Comparison of ENCODE assay signal across 15 cellular contexts in the genomic region with DNA sequence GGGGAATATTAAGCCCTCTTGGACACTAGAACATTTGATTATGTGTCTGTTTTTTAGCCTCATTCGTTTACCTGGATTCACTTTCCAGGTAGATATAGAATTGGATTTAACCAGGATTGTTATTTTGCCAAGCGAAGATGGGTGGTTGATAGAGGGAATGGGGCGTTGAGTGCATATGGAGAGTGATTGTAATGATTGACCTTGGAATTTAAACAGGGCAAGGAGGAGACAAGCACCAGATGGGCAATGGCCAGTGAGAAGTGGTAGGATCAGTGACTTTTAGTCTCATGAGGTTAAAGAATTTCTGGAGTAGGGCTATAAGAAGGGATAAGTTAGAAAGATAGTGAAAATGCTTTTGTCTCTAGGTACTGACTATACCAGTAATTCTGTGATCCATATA.
DNase-seq lines count a peak whose midpoint lies in the region; ATAC-seq and TF ChIP-seq lines count a peak whose summit lies in the region.
"Had no signal": no experiment of that assay in that cellular context is flagged by ENCODE, and none has a peak within 500 bp of the region (broad histone marks: within the 10 kb centered on the region; RNA-seq: fewer than 3 reads in every experiment).

No MANE protein-coding gene starts in this region.

- H4K91ac ChIP-seq in H9 (ENCODE audit: insufficient read length, low read depth, low read length) = no peak overlapping the region

- H2BK5ac ChIP-seq in H9 (ENCODE audit: insufficient read length, low read length) = no peak overlapping the region

- H3K23me2 ChIP-seq in H9 (ENCODE audit: insufficient read length, low read depth, low read length, poor library complexity, severe bottlenecking) = no peaks in the 10 kb centered on the region

- H3K36me3 ChIP-seq in iPS-20b (ENCODE audit: insufficient read depth, low read depth, low read length) (no peaks in the 10 kb centered on the region), MG63 (no peaks in the 10 kb centered on the region)

- no peak overlapping the region for H3K14ac ChIP-seq in H9 (ENCODE audit: insufficient read depth, low read length)

- H3K4me1 Mint-ChIP-seq in H9 (peaks cover 90 to 91% of the 10 kb centered on the region in 2 experiments), WTC11 (peaks cover 88% of the 10 kb centered on the region)
- H3K4me1 Mint-ChIP-seq: B cell had no signal

- H4K8ac ChIP-seq in H9 (replicated peaks; ENCODE audit: insufficient read length, low read depth, low read length) = no peak overlapping the region

- H3K79me2 ChIP-seq in H9 (ENCODE audit: insufficient read depth, low read length) = no peaks in the 10 kb centered on the region

- no peak overlapping the region for H4K5ac ChIP-seq in H9 (ENCODE audit: insufficient read length, low read depth, low read length)

- H3T11ph ChIP-seq in H9 (ENCODE audit: low read length) = no peak overlapping the region

- H3K9me3 ChIP-seq in H9 (ENCODE audit: control insufficient read depth, low read depth, low read length) = no peaks in the 10 kb centered on the region
- H3K9me3 ChIP-seq in iPS-20b (ENCODE audit: insufficient read depth, low read depth, low read length) = no peaks in the 10 kb centered on the region
- H3K9me3 ChIP-seq in MG63 = no peaks in the 10 kb centered on the region

- H2AK5ac ChIP-seq in H9 (ENCODE audit: insufficient read length, low read length) = no peak overlapping the region

- no peaks in the 10 kb centered on the region for H3K79me1 ChIP-seq in H9 (ENCODE audit: insufficient read depth, low read depth, low read length, poor library complexity, severe bottlenecking)

- no peak overlapping the region for H2BK20ac ChIP-seq in H9 (ENCODE audit: low read depth, low read length, poor library complexity, severe bottlenecking)

- H3K4me3 ChIP-seq in iPS-20b (ENCODE audit: low read length) = peak overlapping the region; percentile 55
- no peak overlapping the region for H3K4me3 ChIP-seq in MG63

- no peaks in the 10 kb centered on the region for H4K20me1 ChIP-seq in H9 (ENCODE audit: control insufficient read depth, insufficient read depth, insufficient read length)

- TF ChIP-seq CTCF in H9 (conservative IDR thresholded peaks at IDR 0.05) (no peak), WTC11 (IDR thresholded peaks at IDR 0.05) (no peak)

- H3K9ac ChIP-seq in H9 (ENCODE audit: extremely low read depth, insufficient read length, low read length) (no peak overlapping the region), iPS-20b (ENCODE audit: low read depth, low read length) (peak overlapping the region; percentile 61)
- H3K9ac ChIP-seq: KMS-11 had no signal

- H3K27me3 Mint-ChIP-seq in H9 (ENCODE audit: low read depth) (no peaks in the 10 kb centered on the region), WTC11 (ENCODE audit: low read depth) (peaks cover 84% of the 10 kb centered on the region)
- H3K27me3 Mint-ChIP-seq: CD4-positive, alpha-beta T cell had no signal

- DNase-seq in H9 = peak; percentile 32
- no peak for DNase-seq in WTC11 (ENCODE audit: low spot score)
- DNase-seq in NOMO-1 (lab: John Stamatoyannopoulos, UW; ENCODE audit: unreplicated experiment in 2 of 2) = no peak
- no peak for DNase-seq in MG63
- no peak for DNase-seq in NCI-H510A treated with DMSO at 0.1 percent for 48 hours (lab: John Stamatoyannopoulos, UW)
- DNase-seq: C1 segment of cervical spinal cord; Calu3; CD4-positive, alpha-beta T cell; DMS 273 treated with DMSO at 0.1 percent for 48 hours had no signal

- H3K27me3 ChIP-seq in H9 (ENCODE audit: insufficient read depth, low read length) (no peaks in the 10 kb centered on the region), iPS-20b (ENCODE audit: insufficient read depth, low read length) (peaks cover 42% of the 10 kb centered on the region; the same call in 1 of the 2 replicates), MG63 (no peaks in the 10 kb centered on the region)

- no peak overlapping the region for H2BK120ac ChIP-seq in H9 (ENCODE audit: low read depth, low read length, poor library complexity, severe bottlenecking)

- H2BK12ac ChIP-seq in H9 (ENCODE audit: insufficient read length, low read depth, low read length) = no peak overlapping the region

- no peak overlapping the region for H3K4ac ChIP-seq in H9 (ENCODE audit: low read depth, low read length)

- H3K4me1 ChIP-seq in H9 (ENCODE audit: insufficient read depth, low read length) (peaks cover 19% of the 10 kb centered on the region), iPS-20b (ENCODE audit: insufficient read depth, low read length) (peaks cover 68% of the 10 kb centered on the region)

- no peak overlapping the region for H2AFZ ChIP-seq in H9 (ENCODE audit: low read length)

- H3K4me3 Mint-ChIP-seq in H9 (peak overlapping the region; percentile 48 to 62), WTC11 (peak overlapping the region; percentile 43)
- H3K4me3 Mint-ChIP-seq: B cell; CD4-positive, alpha-beta T cell had no signal

- peak; percentile 10 for ATAC-seq in WTC11
- no peak for ATAC-seq in HG03460 (IDR thresholded peaks at IDR 0.05; ENCODE audit: unreplicated experiment)
- ATAC-seq: HepG2 had no signal

- no peak overlapping the region for H3K56ac ChIP-seq in H9 (ENCODE audit: insufficient read length, low read depth, low read length)

- H3K27ac Mint-ChIP-seq in H9 = peak overlapping the region; percentile 95 to 100 (median 98)
- H3K27ac Mint-ChIP-seq in WTC11 = peak overlapping the region; percentile 95
- H3K27ac Mint-ChIP-seq: B cell; CD4-positive, alpha-beta T cell had no signal

- WGBS in H9 (ENCODE audit: extremely low coverage, insufficient read length, low lambda C conversion rate) = no CpG with 5 or more reads among the region's 3 CpGs

- POLR2A ChIA-PET in WTC11 (lab: Charles Lee) = interaction anchor here (0.6 kb wide), 1 partner anchor 193 kb away, joined by 4 read pairs; no protein-coding TSS in a partner anchor

- CTCF ChIA-PET in WTC11 (lab: Charles Lee) = interaction anchor here (1.5 kb wide), 1 partner anchor 17 kb away, joined by 5 read pairs; no protein-coding TSS in a partner anchor

- no peak overlapping the region for H3K23ac ChIP-seq in H9 (ENCODE audit: insufficient read length, low read depth, low read length)

- H3K9me3 Mint-ChIP-seq in H9 (peaks cover 6 to 9% of the 10 kb centered on the region in 2 experiments; a peak in 4 of 5 replicates), WTC11 (peaks cover 14% of the 10 kb centered on the region)
- H3K9me3 Mint-ChIP-seq: CD4-positive, alpha-beta T cell had no signal

- H2BK15ac ChIP-seq in H9 (ENCODE audit: low read depth, low read length) = no peak overlapping the region

- H3K36me3 Mint-ChIP-seq in H9 (ENCODE audit: insufficient read depth in 1 of 3, low read depth in 3 of 3) (peaks cover 5 to 14% (median 9%) of the 10 kb centered on the region in 3 experiments; a peak in 6 of 7 replicates), WTC11 (peaks cover 15% of the 10 kb centered on the region)

- peak overlapping the region; percentile 31 for H3K4me2 ChIP-seq in H9 (ENCODE audit: insufficient read depth, insufficient read length, low read length)
- H3K4me2 ChIP-seq: KMS-11 had no signal

- peak overlapping the region; percentile 82 for H3K27ac ChIP-seq in H9 (ENCODE audit: insufficient read length, low read depth, low read length)
- peak overlapping the region; percentile 11 for H3K27ac ChIP-seq in iPS-20b (ENCODE audit: low read length)
- H3K27ac ChIP-seq: HL-60, KMS-11 had no signal

- no peak overlapping the region for H3K18ac ChIP-seq in H9 (ENCODE audit: insufficient read length, low read depth, low read length)

TF ChIP-seq in WTC11, 78 proteins besides CTCF, POLR2A, EP300 and RAD21 (continues in another document):
- TF ChIP-seq ZNF317 (CRISPR knock-in tag; IDR thresholded peaks at IDR 0.05; ENCODE audit: borderline replicate concordance, low read depth) (no peak), IRF2 (CRISPR knock-in tag; IDR thresholded peaks at IDR 0.05; ENCODE audit: borderline replicate concordance, low read depth) (no peak), TEAD1 (CRISPR knock-in tag; IDR thresholded peaks at IDR 0.05) (no peak)
- TF ChIP-seq, protein P1, sequence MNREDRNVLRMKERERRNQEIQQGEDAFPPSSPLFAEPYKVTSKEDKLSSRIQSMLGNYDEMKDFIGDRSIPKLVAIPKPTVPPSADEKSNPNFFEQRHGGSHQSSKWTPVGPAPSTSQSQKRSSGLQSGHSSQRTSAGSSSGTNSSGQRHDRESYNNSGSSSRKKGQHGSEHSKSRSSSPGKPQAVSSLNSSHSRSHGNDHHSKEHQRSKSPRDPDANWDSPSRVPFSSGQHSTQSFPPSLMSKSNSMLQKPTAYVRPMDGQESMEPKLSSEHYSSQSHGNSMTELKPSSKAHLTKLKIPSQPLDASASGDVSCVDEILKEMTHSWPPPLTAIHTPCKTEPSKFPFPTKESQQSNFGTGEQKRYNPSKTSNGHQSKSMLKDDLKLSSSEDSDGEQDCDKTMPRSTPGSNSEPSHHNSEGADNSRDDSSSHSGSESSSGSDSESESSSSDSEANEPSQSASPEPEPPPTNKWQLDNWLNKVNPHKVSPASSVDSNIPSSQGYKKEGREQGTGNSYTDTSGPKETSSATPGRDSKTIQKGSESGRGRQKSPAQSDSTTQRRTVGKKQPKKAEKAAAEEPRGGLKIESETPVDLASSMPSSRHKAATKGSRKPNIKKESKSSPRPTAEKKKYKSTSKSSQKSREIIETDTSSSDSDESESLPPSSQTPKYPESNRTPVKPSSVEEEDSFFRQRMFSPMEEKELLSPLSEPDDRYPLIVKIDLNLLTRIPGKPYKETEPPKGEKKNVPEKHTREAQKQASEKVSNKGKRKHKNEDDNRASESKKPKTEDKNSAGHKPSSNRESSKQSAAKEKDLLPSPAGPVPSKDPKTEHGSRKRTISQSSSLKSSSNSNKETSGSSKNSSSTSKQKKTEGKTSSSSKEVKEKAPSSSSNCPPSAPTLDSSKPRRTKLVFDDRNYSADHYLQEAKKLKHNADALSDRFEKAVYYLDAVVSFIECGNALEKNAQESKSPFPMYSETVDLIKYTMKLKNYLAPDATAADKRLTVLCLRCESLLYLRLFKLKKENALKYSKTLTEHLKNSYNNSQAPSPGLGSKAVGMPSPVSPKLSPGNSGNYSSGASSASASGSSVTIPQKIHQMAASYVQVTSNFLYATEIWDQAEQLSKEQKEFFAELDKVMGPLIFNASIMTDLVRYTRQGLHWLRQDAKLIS (CRISPR knock-in tag; IDR thresholded peaks at IDR 0.05; ENCODE audit: borderline replicate concordance) = no peak
- TF ChIP-seq, protein P2, sequence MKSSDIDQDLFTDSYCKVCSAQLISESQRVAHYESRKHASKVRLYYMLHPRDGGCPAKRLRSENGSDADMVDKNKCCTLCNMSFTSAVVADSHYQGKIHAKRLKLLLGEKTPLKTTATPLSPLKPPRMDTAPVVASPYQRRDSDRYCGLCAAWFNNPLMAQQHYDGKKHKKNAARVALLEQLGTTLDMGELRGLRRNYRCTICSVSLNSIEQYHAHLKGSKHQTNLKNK (CRISPR knock-in tag; IDR thresholded peaks at IDR 0.05) = no peak
- TF ChIP-seq, protein P3, sequence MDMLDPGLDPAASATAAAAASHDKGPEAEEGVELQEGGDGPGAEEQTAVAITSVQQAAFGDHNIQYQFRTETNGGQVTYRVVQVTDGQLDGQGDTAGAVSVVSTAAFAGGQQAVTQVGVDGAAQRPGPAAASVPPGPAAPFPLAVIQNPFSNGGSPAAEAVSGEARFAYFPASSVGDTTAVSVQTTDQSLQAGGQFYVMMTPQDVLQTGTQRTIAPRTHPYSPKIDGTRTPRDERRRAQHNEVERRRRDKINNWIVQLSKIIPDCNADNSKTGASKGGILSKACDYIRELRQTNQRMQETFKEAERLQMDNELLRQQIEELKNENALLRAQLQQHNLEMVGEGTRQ (CRISPR knock-in tag; IDR thresholded peaks at IDR 0.05) = no peak
